In the genomic region with DNA sequence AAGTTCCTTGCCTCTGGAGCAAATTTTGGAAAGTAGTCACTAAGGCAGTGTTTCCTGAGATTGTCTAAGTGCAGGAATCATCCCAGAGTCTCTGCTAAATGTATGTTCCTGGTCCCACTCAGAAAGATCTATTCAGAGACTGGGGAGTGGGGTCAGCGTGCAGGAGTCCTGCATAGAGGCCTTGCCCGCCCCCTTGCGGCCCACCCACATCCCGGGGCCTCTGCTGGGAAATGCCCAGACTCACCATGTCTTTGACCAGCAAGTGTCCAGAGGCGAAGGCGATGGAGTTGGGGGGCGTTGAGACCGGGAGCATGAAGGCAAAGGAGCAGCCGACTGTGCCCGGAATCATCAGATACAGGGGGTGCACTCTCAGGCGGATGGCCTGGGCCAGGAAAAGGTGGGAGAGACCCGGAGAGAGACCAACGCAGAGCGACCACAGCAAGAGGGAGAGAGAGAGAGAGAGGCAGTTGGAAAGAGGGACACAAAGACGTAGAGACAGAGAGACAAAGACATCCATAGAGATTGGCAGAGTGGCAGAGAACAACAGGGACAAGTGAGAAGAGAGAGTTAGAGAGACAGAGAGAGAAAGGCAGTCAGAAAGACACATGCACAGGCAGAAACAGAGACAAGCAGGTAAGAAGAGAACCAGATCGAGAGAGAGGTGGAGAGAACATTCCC, we compare ENCODE assay signal across 1 cellular context.
A peak's percentile ranks its signal among the peaks of the same experiment; 100 is the strongest.
TF ChIP-seq lines count a peak whose summit lies in the region.

No MANE protein-coding gene starts in this region.

TF ChIP-seq in HepG2, 621 proteins besides CTCF, POLR2A, EP300 and RAD21 (continued from another document):
- TF ChIP-seq NCOA5 (CRISPR knock-in tag; IDR thresholded peaks at IDR 0.05) (no peak), CHCHD3 (CRISPR knock-in tag; IDR thresholded peaks at IDR 0.05) (0 out of 2 replicates have a peak, but pooled peaks have one; percentile 54), PPARG (CRISPR knock-in tag; conservative IDR thresholded peaks at IDR 0.05) (no peak), ZNF619 (CRISPR knock-in tag; IDR thresholded peaks at IDR 0.05) (peak; percentile 44; the same call in 1 of the 2 replicates), ZFP36L1 (CRISPR knock-in tag; IDR thresholded peaks at IDR 0.05) (no peak), ZNF205 (CRISPR knock-in tag; IDR thresholded peaks at IDR 0.05) (no peak), ZNF543 (CRISPR knock-in tag; IDR thresholded peaks at IDR 0.05) (no peak), ZNF354B (CRISPR knock-in tag; IDR thresholded peaks at IDR 0.05) (no peak), MBD4 (IDR thresholded peaks at IDR 0.05; ENCODE audit: borderline replicate concordance, low read length) (no peak), KLF13 (CRISPR knock-in tag; IDR thresholded peaks at IDR 0.05) (no peak; the same call in 1 of the 2 replicates), AGO2 (optimal IDR thresholded peaks at IDR 0.05; ENCODE audit: low read depth, low read length) (peak; percentile 46), ATF7 (IDR thresholded peaks at IDR 0.05) (no peak), ATF7 (CRISPR knock-in tag; IDR thresholded peaks at IDR 0.05) (no peak), ONECUT2 (CRISPR knock-in tag; IDR thresholded peaks at IDR 0.05) (no peak), STAG1 (CRISPR knock-in tag; IDR thresholded peaks at IDR 0.05) (peak; percentile 7; the same call in 1 of the 2 replicates), HOXA9 (CRISPR knock-in tag; IDR thresholded peaks at IDR 0.05; ENCODE audit: borderline replicate concordance) (0 out of 2 replicates have a peak, but pooled peaks have one; percentile 48), ZNF747 (CRISPR knock-in tag; IDR thresholded peaks at IDR 0.05; ENCODE audit: borderline replicate concordance) (no peak), NCOA2 (CRISPR knock-in tag; IDR thresholded peaks at IDR 0.05) (no peak), ATAD3A (CRISPR knock-in tag; IDR thresholded peaks at IDR 0.05) (no peak), LRRFIP1 (CRISPR knock-in tag; conservative IDR thresholded peaks at IDR 0.05) (no peak), ZNF841 (CRISPR knock-in tag; IDR thresholded peaks at IDR 0.05; ENCODE audit: borderline replicate concordance) (no peak), ZNF687 (CRISPR knock-in tag; IDR thresholded peaks at IDR 0.05) (0 out of 2 replicates have a peak, but pooled peaks have one; percentile 5), HOXA3 (CRISPR knock-in tag; IDR thresholded peaks at IDR 0.05) (no peak), KAT2B (IDR thresholded peaks at IDR 0.05; ENCODE audit: borderline replicate concordance, low read depth, low read length) (no peak), STAT5B (CRISPR knock-in tag; IDR thresholded peaks at IDR 0.05) (no peak), PHF5A (CRISPR knock-in tag; IDR thresholded peaks at IDR 0.05; ENCODE audit: low read depth, unreplicated experiment) (no peak)
